ENCODE assay signal across 21 cellular contexts in genomic region chr7:2350055-2350454, GRCh38.
"Had no signal": no experiment of that assay in that cellular context is flagged by ENCODE, and none has a peak within 500 bp of the region (broad histone marks: within the 10 kb centered on the region; RNA-seq: fewer than 3 reads in every experiment).

No MANE protein-coding gene starts in this region.

- H3K4me3 ChIP-seq: PC-9, SK-N-MC had no signal

- H3K9me3 Mint-ChIP-seq: central memory CD8-positive, alpha-beta T cell; T-cell had no signal

- DNase-seq: activated CD4-positive, alpha-beta T cell treated with anti-CD3 and anti-CD28 coated beads for 36 hours; activated CD4-positive, alpha-beta T cell treated with anti-CD3 and anti-CD28 coated beads, Interleukin-2, amount 50 U/mL, for 1 hour; activated CD8-positive, alpha-beta memory T cell treated with anti-CD3 and anti-CD28 coated beads, Interleukin-2, amount 50 U/mL, for 48 hours; activated CD8-positive, alpha-beta T cell treated with anti-CD3 and anti-CD28 coated beads, Interleukin-2, amount 10 ng/mL, durations not matched to agents 7 days and 5 days; activated naive CD4-positive, alpha-beta T cell treated with anti-CD3 and anti-CD28 coated beads, Interleukin-2, amount 50 U/mL, for 16 hours; activated T-cell treated with anti-CD3 and anti-CD28 coated beads, Interleukin-2, amount 50 U/mL, for 1 hour; aorta; IMR-90; NCI-H1092; NCI-H1417; NCI-H2029; NCI-H2107; NCI-H345; NCI-H510A treated with DMSO at 0.1 percent for 48 hours; PC-9; T-cell; WERI-Rb-1 had no signal

- H3K27ac ChIP-seq: KMS-11, PC-9, SK-N-MC, WERI-Rb-1 had no signal

- H3K4me2 ChIP-seq: KMS-11, PC-9 had no signal

- H3K27me3 Mint-ChIP-seq: activated CD4-positive, alpha-beta T cell treated with anti-CD3 and anti-CD28 coated beads for 36 hours; central memory CD8-positive, alpha-beta T cell; T-cell had no signal

- H2AFZ ChIP-seq: PC-9 had no signal

- H3K4me3 Mint-ChIP-seq: activated CD4-positive, alpha-beta T cell treated with anti-CD3 and anti-CD28 coated beads for 36 hours; activated CD8-positive, alpha-beta T cell treated with anti-CD3 and anti-CD28 coated beads, Interleukin-2, amount 10 ng/mL, durations not matched to agents 7 days and 5 days; central memory CD8-positive, alpha-beta T cell; T-cell had no signal

- H3K27ac Mint-ChIP-seq: activated CD4-positive, alpha-beta T cell treated with anti-CD3 and anti-CD28 coated beads for 36 hours; activated CD8-positive, alpha-beta T cell treated with anti-CD3 and anti-CD28 coated beads, Interleukin-2, amount 10 ng/mL, durations not matched to agents 7 days and 5 days; T-cell had no signal

- H3K36me3 Mint-ChIP-seq: T-cell had no signal

- ATAC-seq: activated CD4-positive, alpha-beta T cell treated with anti-CD3 and anti-CD28 coated beads for 36 hours; activated CD8-positive, alpha-beta T cell treated with anti-CD3 and anti-CD28 coated beads, Interleukin-2, amount 10 ng/mL, durations not matched to agents 7 days and 5 days; Right ventricle myocardium inferior; T-cell had no signal

- H3K9ac ChIP-seq: KMS-11 had no signal
